Comparison of ENCODE assay signal across 16 cellular contexts in the genomic region with DNA sequence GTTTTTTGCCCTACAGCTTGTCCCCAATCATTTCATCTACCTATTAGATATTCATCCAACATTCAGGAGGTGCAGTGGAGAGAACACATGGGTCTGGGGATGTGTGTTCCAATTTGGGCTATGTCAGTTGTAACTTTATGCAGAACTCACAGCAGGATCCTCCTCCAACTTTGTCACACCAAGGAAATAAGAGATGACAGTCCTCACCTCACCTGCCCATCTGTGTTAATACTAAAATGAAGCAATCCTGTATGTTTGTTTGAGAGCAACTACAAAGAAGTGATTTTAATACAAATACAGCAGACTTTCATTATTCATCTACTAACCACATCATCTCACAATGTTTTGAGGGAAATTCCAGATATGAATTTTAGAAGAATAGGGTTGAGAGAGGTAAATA.
DNase-seq lines count a peak whose midpoint lies in the region; ATAC-seq and TF ChIP-seq lines count a peak whose summit lies in the region.
"Had no signal": no experiment of that assay in that cellular context is flagged by ENCODE, and none has a peak within 500 bp of the region (broad histone marks: within the 10 kb centered on the region; RNA-seq: fewer than 3 reads in every experiment).

No MANE protein-coding gene starts in this region.

- no peak for TF ChIP-seq EP300 in esophagus muscularis mucosa (IDR thresholded peaks at IDR 0.05)

- peaks cover 66% of the 10 kb centered on the region for H3K79me2 ChIP-seq in Loucy (ENCODE audit: insufficient read depth, low read length)
- no peaks in the 10 kb centered on the region for H3K79me2 ChIP-seq in fibroblast of lung (ENCODE audit: control insufficient read depth, insufficient read depth, low read length)

- no peaks in the 10 kb centered on the region for H3K27me3 ChIP-seq in GM06990 (replicated peaks; ENCODE audit: control insufficient read depth, insufficient read depth, low read length)
- no peaks in the 10 kb centered on the region for H3K27me3 ChIP-seq in Loucy (ENCODE audit: insufficient read depth, low read length, poor library complexity, severe bottlenecking)
- H3K27me3 ChIP-seq in fibroblast of lung (ENCODE audit: control insufficient read depth, insufficient read depth, low read length) = no peaks in the 10 kb centered on the region
- no peaks in the 10 kb centered on the region for H3K27me3 ChIP-seq in esophagus muscularis mucosa
- H3K27me3 ChIP-seq: brain microvascular endothelial cell, testis had no signal

- H3K27ac ChIP-seq in fibroblast of lung (ENCODE audit: insufficient read depth, low read length) (no peak overlapping the region), esophagus muscularis mucosa (replicated peaks in 1 of 4) (no peak overlapping the region)
- H3K27ac ChIP-seq: brain microvascular endothelial cell, RWPE1, testis had no signal

- intact Hi-C loops in esophagus muscularis mucosa (cut with DNase I) = loop anchor here (10.0 kb wide), 1 partner anchor 91 kb away; no protein-coding TSS in a partner anchor

- peak; percentile 36 for ATAC-seq in GM19351 (IDR thresholded peaks at IDR 0.05; ENCODE audit: unreplicated experiment)
- ATAC-seq: HepG2 had no signal

- H3K4me2 ChIP-seq in Loucy (ENCODE audit: low read depth, low read length, poor library complexity, severe bottlenecking) (peak overlapping the region; percentile 49), fibroblast of lung (ENCODE audit: extremely low read depth, insufficient read depth, low read length) (no peak overlapping the region)

- no peaks in the 10 kb centered on the region for H3K36me3 ChIP-seq in GM06990 (ENCODE audit: control insufficient read depth, insufficient read depth, low read length)
- H3K36me3 ChIP-seq in Loucy (ENCODE audit: insufficient read depth, low read length) = peaks cover 11% of the 10 kb centered on the region; the same call in 1 of the 2 replicates
- H3K36me3 ChIP-seq in fibroblast of lung (ENCODE audit: control insufficient read depth, insufficient read depth, low read length) = no peaks in the 10 kb centered on the region
- H3K36me3 ChIP-seq in esophagus muscularis mucosa = no peaks in the 10 kb centered on the region
- H3K36me3 ChIP-seq: brain microvascular endothelial cell had no signal

- DNase-seq in GM06990 (ENCODE audit: extremely low read depth, insufficient read length) (peak; percentile 32), fibroblast of lung (ENCODE audit: low read depth in 2 of 2) (no peak), occipital lobe (lab: John Stamatoyannopoulos, UW) (no peak), AML-193 (lab: John Stamatoyannopoulos, UW) (no peak), esophagus muscularis mucosa (ENCODE audit: extremely low spot score) (no peak), hypothalamus (lab: John Stamatoyannopoulos, UW) (no peak)
- DNase-seq: activated CD8-positive, alpha-beta memory T cell treated with anti-CD3 and anti-CD28 coated beads, Interleukin-2, amount 50 U/mL, for 48 hours; brain microvascular endothelial cell; effector CD4-positive, alpha-beta T cell; NCI-H146; NCI-H526 treated with DMSO at 0.1 percent for 48 hours; testis had no signal

- TF ChIP-seq CTCF in GM06990 (IDR thresholded peaks at IDR 0.05; ENCODE audit: insufficient read depth, low read length, poor library complexity, severe bottlenecking) = no peak
- TF ChIP-seq CTCF in Loucy (conservative IDR thresholded peaks at IDR 0.05; ENCODE audit: low read length) = no peak
- TF ChIP-seq CTCF in fibroblast of lung (conservative IDR thresholded peaks at IDR 0.05 in 1 of 2, IDR thresholded peaks at IDR 0.05 in 1 of 2; ENCODE audit: low read depth in 1 of 2, low read length in 2 of 2) = no peak
- TF ChIP-seq CTCF in esophagus muscularis mucosa (IDR thresholded peaks at IDR 0.05) = no peak

- peaks cover 25% of the 10 kb centered on the region for H3F3A ChIP-seq in Loucy (ENCODE audit: low read depth)

- H3K4me3 ChIP-seq in GM06990 (replicated peaks; ENCODE audit: low read depth, low read length) (no peak overlapping the region), Loucy (ENCODE audit: low read length, poor library complexity, severe bottlenecking) (no peak overlapping the region), fibroblast of lung (replicated peaks in 1 of 4; ENCODE audit: control extremely low read depth in 1 of 4, insufficient read depth in 1 of 4, low read depth in 3 of 4, low read length in 4 of 4) (no peak overlapping the region), esophagus muscularis mucosa (no peak overlapping the region)
- H3K4me3 ChIP-seq: testis had no signal

- H3K4me1 ChIP-seq in Loucy (ENCODE audit: insufficient read depth, low read length, poor library complexity, severe bottlenecking) (peaks cover 82% of the 10 kb centered on the region), fibroblast of lung (ENCODE audit: control insufficient read depth, extremely low read depth, insufficient read depth, low read length) (no peaks in the 10 kb centered on the region), esophagus muscularis mucosa (no peaks in the 10 kb centered on the region)
- H3K4me1 ChIP-seq: testis had no signal

- H2AFZ ChIP-seq in Loucy (ENCODE audit: low read length) (no peak overlapping the region), fibroblast of lung (ENCODE audit: low read length) (peak overlapping the region; percentile 52)

- no peak for TF ChIP-seq POLR2A in esophagus muscularis mucosa (IDR thresholded peaks at IDR 0.05; ENCODE audit: low read depth)

- H4K20me1 ChIP-seq in Loucy (ENCODE audit: insufficient read depth, low read length, poor library complexity, severe bottlenecking) (peaks cover 19% of the 10 kb centered on the region), fibroblast of lung (ENCODE audit: control insufficient read depth, extremely low read depth, insufficient read depth, low read length) (no peaks in the 10 kb centered on the region)

- H3K9me2 ChIP-seq in Loucy (replicated peaks; ENCODE audit: low read depth, low read length) = no peaks in the 10 kb centered on the region

- peak overlapping the region; percentile 27 for H3K9ac ChIP-seq in Loucy (ENCODE audit: low read depth, low read length, poor library complexity, severe bottlenecking)
- no peak overlapping the region for H3K9ac ChIP-seq in fibroblast of lung (ENCODE audit: insufficient read depth, low read length)

- H3K9me3 ChIP-seq in Loucy (ENCODE audit: insufficient read depth, low read depth, low read length) (no peaks in the 10 kb centered on the region), fibroblast of lung (ENCODE audit: control insufficient read depth, insufficient read depth, low read depth, low read length) (no peaks in the 10 kb centered on the region), esophagus muscularis mucosa (no peaks in the 10 kb centered on the region)
- H3K9me3 ChIP-seq: testis had no signal
